In the genomic region with DNA sequence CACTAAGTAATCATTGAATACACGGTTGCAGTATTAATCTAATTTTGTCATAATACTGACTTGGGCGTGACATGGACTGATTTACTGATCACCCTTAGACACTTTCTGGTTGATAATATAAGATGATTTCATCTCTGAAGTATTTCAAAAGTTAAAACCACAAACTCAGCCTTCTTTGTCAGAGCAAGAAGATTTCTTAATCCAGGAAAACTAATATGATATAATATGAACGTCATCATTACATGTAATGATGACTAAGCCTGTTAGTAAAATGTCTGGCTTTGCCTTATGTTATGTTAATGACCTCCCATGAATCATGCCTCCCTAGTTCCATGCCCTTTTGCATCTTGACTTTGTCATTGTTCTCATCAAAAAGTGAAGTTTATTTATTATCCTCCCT, we compare ENCODE assay signal across 1 cellular context.
TF ChIP-seq lines count a peak whose summit lies in the region.

No MANE protein-coding gene starts in this region.

TF ChIP-seq in endothelial cell of umbilical vein, 7 proteins besides CTCF, POLR2A, EP300 and RAD21 (continued from another document):
- TF ChIP-seq, protein P1, sequence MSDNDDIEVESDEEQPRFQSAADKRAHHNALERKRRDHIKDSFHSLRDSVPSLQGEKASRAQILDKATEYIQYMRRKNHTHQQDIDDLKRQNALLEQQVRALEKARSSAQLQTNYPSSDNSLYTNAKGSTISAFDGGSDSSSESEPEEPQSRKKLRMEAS (IDR thresholded peaks at IDR 0.05; ENCODE audit: insufficient read depth, insufficient read length), result no peak
